ENCODE assay signal across 17 cellular contexts in the genomic region with DNA sequence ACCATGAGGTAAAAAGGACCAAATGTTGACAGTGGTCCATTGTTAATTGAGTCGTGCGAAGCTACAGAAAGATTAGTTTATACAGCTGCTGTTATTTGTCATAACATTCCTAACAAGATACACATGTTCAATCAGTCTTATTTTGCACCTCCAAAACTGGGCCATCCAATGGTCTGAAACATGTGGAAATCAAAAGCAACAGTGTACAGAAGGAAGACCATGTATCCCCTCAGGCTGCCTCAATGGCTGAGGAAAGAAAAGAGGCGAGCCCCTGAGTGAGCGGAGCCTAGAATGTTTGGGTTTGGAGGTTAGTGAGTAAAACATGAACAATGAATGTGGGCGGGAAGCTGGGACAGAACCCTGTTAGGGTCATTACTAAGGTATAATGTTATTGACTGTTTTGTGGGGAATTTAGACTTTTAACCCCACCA. TPM values are rescaled to one million over a fixed set of nuclear protein-coding genes. Genes with fewer than 3 reads are reported as not detected.
DNase-seq lines count a peak whose midpoint lies in the region; ATAC-seq, FAIRE-seq and TF ChIP-seq lines count a peak whose summit lies in the region.
"Had no signal": no experiment of that assay in that cellular context is flagged by ENCODE, and none has a peak within 500 bp of the region (broad histone marks: within the 10 kb centered on the region; RNA-seq: fewer than 3 reads in every experiment).

No MANE protein-coding gene starts in this region.

- ATAC-seq in HG03342 (IDR thresholded peaks at IDR 0.05; ENCODE audit: unreplicated experiment) (no peak), HG03439 (IDR thresholded peaks at IDR 0.05; ENCODE audit: unreplicated experiment) (no peak)
- ATAC-seq: CD8-positive, alpha-beta T cell had no signal

- DNase-seq in GM04504 (ENCODE audit: low read depth) = peak; percentile 5
- DNase-seq in RWPE1 (ENCODE audit: low spot score) = peak; percentile 14
- peak; percentile 34 for DNase-seq in fibroblast of gingiva (ENCODE audit: low read depth)
- no peak for DNase-seq in osteocyte (ENCODE audit: extremely low spot score, unreplicated experiment)
- DNase-seq in HTR-8/SVneo (ENCODE audit: insufficient read length, low spot score) = no peak
- DNase-seq in DMS 273 treated with DMSO at 0.1 percent for 48 hours (lab: John Stamatoyannopoulos, UW) = no peak
- DNase-seq: activated naive CD4-positive, alpha-beta T cell treated with Interleukin-2 at 50 U/mL for 16 hours; CD8-positive, alpha-beta T cell; colonic mucosa; NCI-H1417; NCI-H510A treated with DMSO at 0.1 percent for 48 hours had no signal

- H3K9me3 Mint-ChIP-seq in osteocyte (ENCODE audit: unreplicated experiment) = no peaks in the 10 kb centered on the region
- H3K9me3 Mint-ChIP-seq: CD8-positive, alpha-beta T cell; IgD-negative memory B cell; neural crest cell had no signal

- CTCF ChIA-PET in RWPE1 (lab: Yijun Ruan, JAX) = interaction anchor here (0.6 kb wide), 1 partner anchor 851 kb away, joined by 3 read pairs; no protein-coding TSS in a partner anchor

- TF ChIP-seq CTCF in RWPE1 (conservative IDR thresholded peaks at IDR 0.05; ENCODE audit: low read depth) = no peak
- TF ChIP-seq CTCF in osteocyte (IDR thresholded peaks at IDR 0.05) = no peak

- H3K27ac ChIP-seq in RWPE1 = no peak overlapping the region
- H3K27ac ChIP-seq: colonic mucosa, thoracic aorta had no signal

- no peak for FAIRE-seq in HTR-8/SVneo (lab: Jason Lieb, UNC)
- FAIRE-seq: TTC549 had no signal

- POLR2A ChIA-PET in RWPE1 (lab: Yijun Ruan, JAX; ENCODE audit: low non-redundant PET) = no interaction called here

- no peaks in the 10 kb centered on the region for H3K27me3 Mint-ChIP-seq in osteocyte (ENCODE audit: unreplicated experiment)

- H3K4me1 Mint-ChIP-seq in osteocyte (ENCODE audit: unreplicated experiment) = peaks cover 90% of the 10 kb centered on the region
- H3K4me1 Mint-ChIP-seq: IgD-negative memory B cell had no signal

- peak overlapping the region; percentile 16 for H3K4me3 Mint-ChIP-seq in osteocyte (ENCODE audit: unreplicated experiment)
- H3K4me3 Mint-ChIP-seq: CD8-positive, alpha-beta T cell; IgD-negative memory B cell; neural crest cell had no signal

- H3K36me3 Mint-ChIP-seq in osteocyte (ENCODE audit: unreplicated experiment) = peaks cover 2% of the 10 kb centered on the region
- H3K36me3 Mint-ChIP-seq: CD8-positive, alpha-beta T cell; IgD-negative memory B cell had no signal

- peak overlapping the region; percentile 78 for H3K27ac Mint-ChIP-seq in osteocyte (ENCODE audit: unreplicated experiment)
- H3K27ac Mint-ChIP-seq: CD8-positive, alpha-beta T cell; IgD-negative memory B cell had no signal

RNA-seq across cellular contexts. Expression of a gene that starts 35.6 kb away (rescaled TPM):
- 36.1 and 39.9 TPM in 2 replicates for total RNA-seq in osteocyte
- total RNA-seq: CD8-positive, alpha-beta T cell had no signal

Comparison
In these comparisons a context has a peak if more than half of its experiments do, and no peak if none do; other contexts are left out.
1. DNase-seq: peak in GM04504 (single experiment), RWPE1 (single experiment) and fibroblast of gingiva (single experiment); none in osteocyte (single experiment), HTR-8/SVneo (single experiment) and DMS 273 treated with DMSO at 0.1 percent for 48 hours (single experiment).